8 cellular contexts compared by ENCODE assay signal in the genomic region with DNA sequence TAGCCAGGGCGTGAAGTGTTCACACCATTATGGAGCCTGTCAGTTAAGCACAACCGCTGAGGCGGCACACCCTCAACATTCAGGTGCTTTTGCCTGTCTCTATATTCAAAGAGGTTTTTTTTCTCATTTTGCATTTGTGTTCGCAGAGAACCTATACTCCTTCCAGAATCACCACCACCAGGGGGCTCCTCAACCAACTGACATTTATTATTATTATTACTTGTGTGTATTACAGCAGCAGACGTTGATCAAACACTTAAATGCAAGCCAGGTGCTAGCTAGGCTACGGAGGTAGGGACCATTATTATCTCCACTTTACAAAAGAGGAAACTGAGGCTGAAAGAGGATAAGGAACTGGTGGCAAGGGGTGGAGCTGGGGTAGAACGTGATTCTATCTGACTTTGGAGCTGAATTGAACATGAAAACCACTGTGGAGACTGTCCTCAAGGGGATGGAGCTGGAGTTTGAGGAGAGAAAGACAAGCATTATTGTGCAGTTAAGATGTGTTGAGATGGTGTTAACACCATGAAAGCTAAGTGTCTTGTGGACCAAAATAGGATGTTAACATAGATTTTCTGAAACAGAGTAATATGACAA.
DNase-seq lines count a peak whose midpoint lies in the region; ATAC-seq and TF ChIP-seq lines count a peak whose summit lies in the region.

No MANE protein-coding gene starts in this region.

- H3K4me1 ChIP-seq in cardiac muscle cell (ENCODE audit: low read depth): no peaks in the 10 kb centered on the region

- ATAC-seq in Right ventricle myocardium superior (ENCODE audit: poor library complexity): no peak
- ATAC-seq in GM21786 (IDR thresholded peaks at IDR 0.05; ENCODE audit: unreplicated experiment): no peak
- no peak for ATAC-seq in sciatic nerve

- intact Hi-C loops in Right ventricle myocardium superior (cut with DNase I) (no loop called here), sciatic nerve (cut with DNase I) (no loop called here)

- H3K9me3 ChIP-seq in cardiac muscle cell (ENCODE audit: low read depth): no peaks in the 10 kb centered on the region

- no peaks in the 10 kb centered on the region for H3K36me3 ChIP-seq in cardiac muscle cell

- H3K4me3 ChIP-seq in cardiac muscle cell (no peak overlapping the region), fibroblast of mammary gland (ENCODE audit: control insufficient read depth, low read depth, low read length) (no peak overlapping the region)

- no peaks in the 10 kb centered on the region for H3K27me3 ChIP-seq in cardiac muscle cell

- no peak overlapping the region for H3K27ac ChIP-seq in cardiac muscle cell

- peak; percentile 37 to 62 for DNase-seq in cardiac muscle cell (ENCODE audit: low read depth in 1 of 2, low spot score in 1 of 2)
- DNase-seq in Right ventricle myocardium superior: no peak
- peak; percentile 21 for DNase-seq in RKO (ENCODE audit: low spot score)
- DNase-seq in fibroblast of mammary gland (ENCODE audit: low read depth): peak; percentile 57
- DNase-seq in stimulated activated CD4-positive, alpha-beta T cell treated with anti-CD3 and anti-CD28 coated beads, Interleukin-15, amount 100 ng/mL, for 24 hours: peak; percentile 34
- no peak for DNase-seq in putamen (ENCODE audit: low spot score)
- DNase-seq in sciatic nerve (ENCODE audit: low spot score): no peak

- TF ChIP-seq CTCF in cardiac muscle cell (IDR thresholded peaks at IDR 0.05; ENCODE audit: low read depth, low read length) (peak; percentile 65), fibroblast of mammary gland (conservative IDR thresholded peaks at IDR 0.05; ENCODE audit: control insufficient read depth, insufficient read depth, low read depth, low read length) (peak; percentile 68)

Comparison
In these comparisons a context has a peak if more than half of its experiments do, and no peak if none do; other contexts are left out.
1. DNase-seq: peak in cardiac muscle cell (2 of 2), RKO (single experiment), fibroblast of mammary gland (single experiment) and stimulated activated CD4-positive, alpha-beta T cell treated with anti-CD3 and anti-CD28 coated beads, Interleukin-15, amount 100 ng/mL, for 24 hours (single experiment); none in Right ventricle myocardium superior (single experiment), putamen (single experiment) and sciatic nerve (single experiment).